27 cellular contexts compared by ENCODE assay signal in the genomic region with DNA sequence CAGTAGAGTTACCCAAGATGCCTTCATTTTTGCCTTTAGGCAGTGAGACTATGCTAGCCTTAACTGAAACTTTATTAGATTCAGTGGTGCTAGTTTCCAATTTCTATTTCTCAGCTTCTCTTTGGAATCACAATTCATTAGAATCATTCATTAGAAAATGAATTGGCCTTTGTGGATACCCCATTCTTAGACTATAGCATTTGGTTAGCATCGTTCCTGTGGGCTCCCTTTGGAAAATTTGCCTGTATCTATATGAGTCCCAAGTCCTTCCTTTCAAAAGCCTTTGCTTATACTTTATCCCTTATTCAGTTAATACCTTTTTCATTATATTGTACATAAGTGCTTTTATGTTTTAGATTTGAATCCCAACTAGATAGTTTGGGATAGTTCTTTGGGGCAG.
"Had no signal": no experiment of that assay in that cellular context is flagged by ENCODE, and none has a peak within 500 bp of the region (broad histone marks: within the 10 kb centered on the region; RNA-seq: fewer than 3 reads in every experiment).

No MANE protein-coding gene starts in this region.

- DNase-seq: colonic mucosa; cortex of kidney; dermis blood vessel endothelial cell; dorsolateral prefrontal cortex; effector CD4-positive, alpha-beta T cell; effector CD8-positive, alpha-beta T cell; effector memory CD4-positive, alpha-beta T cell; effector memory CD8-positive, alpha-beta T cell; endodermal cell; erythroblast; esophagus squamous epithelium; foreskin fibroblast; foreskin keratinocyte; foreskin melanocyte; gastrocnemius medialis; glutamatergic neuron; head of caudate nucleus; heart left ventricle; heart right ventricle had no signal

- H3K4me1 ChIP-seq: colonic mucosa, foreskin keratinocyte had no signal

- H3K4me3 ChIP-seq: colonic mucosa, coronary artery, dorsolateral prefrontal cortex, esophagus muscularis mucosa, esophagus squamous epithelium, gastrocnemius medialis, gastroesophageal sphincter, heart left ventricle, heart right ventricle had no signal

- H3K9me3 ChIP-seq: colonic mucosa, esophagus muscularis mucosa, esophagus squamous epithelium, gastrocnemius medialis, gastroesophageal sphincter, heart left ventricle, heart right ventricle had no signal

- FAIRE-seq: colon, endothelial cell of umbilical vein, frontal cortex had no signal

- H3K27ac ChIP-seq: colonic mucosa, coronary artery, dorsolateral prefrontal cortex, epithelial cell of prostate, esophagus muscularis mucosa, esophagus squamous epithelium, foreskin keratinocyte, gastrocnemius medialis, gastroesophageal sphincter, heart left ventricle, heart right ventricle had no signal

- H3K27me3 ChIP-seq: colonic mucosa, dorsolateral prefrontal cortex, esophagus muscularis mucosa, esophagus squamous epithelium, foreskin keratinocyte, gastrocnemius medialis, gastroesophageal sphincter, heart left ventricle, heart right ventricle had no signal

- ATAC-seq: effector memory CD8-positive, alpha-beta T cell; esophagus mucosa; foreskin keratinocyte; gastrocnemius medialis; gastroesophageal sphincter; heart left ventricle; heart right ventricle had no signal

- H3K36me3 ChIP-seq: colonic mucosa, esophagus muscularis mucosa, esophagus squamous epithelium, gastrocnemius medialis, gastroesophageal sphincter, heart left ventricle, heart right ventricle had no signal
